In genomic region chr1:102588536-102588935, GRCh38 we compare ENCODE assay signal across 24 cellular contexts.
DNase-seq lines count a peak whose midpoint lies in the region; ATAC-seq, FAIRE-seq and TF ChIP-seq lines count a peak whose summit lies in the region.
"Had no signal": no experiment of that assay in that cellular context is flagged by ENCODE, and none has a peak within 500 bp of the region (broad histone marks: within the 10 kb centered on the region; RNA-seq: fewer than 3 reads in every experiment).

No MANE protein-coding gene starts in this region.

- no peaks in the 10 kb centered on the region for H3K27me3 ChIP-seq in Loucy (ENCODE audit: insufficient read depth, low read length, poor library complexity, severe bottlenecking)
- H3K27me3 ChIP-seq: gastroesophageal sphincter had no signal

- no peak for ATAC-seq in GM19395 (IDR thresholded peaks at IDR 0.05; ENCODE audit: unreplicated experiment)
- no peak for ATAC-seq in GM19455 (IDR thresholded peaks at IDR 0.05; ENCODE audit: unreplicated experiment)
- ATAC-seq: activated CD8-positive, alpha-beta T cell treated with anti-CD3 and anti-CD28 coated beads for 36 hours; gastroesophageal sphincter; naive thymus-derived CD4-positive, alpha-beta T cell; right cardiac atrium had no signal

- no peaks in the 10 kb centered on the region for H3K36me3 ChIP-seq in Loucy (ENCODE audit: insufficient read depth, low read length)
- H3K36me3 ChIP-seq: gastroesophageal sphincter had no signal

- H3K9ac ChIP-seq in Loucy (ENCODE audit: low read depth, low read length, poor library complexity, severe bottlenecking): no peak overlapping the region

- H3K4me1 ChIP-seq in Loucy (ENCODE audit: insufficient read depth, low read length, poor library complexity, severe bottlenecking): peaks cover 13% of the 10 kb centered on the region
- H3K4me1 ChIP-seq: gastroesophageal sphincter had no signal

- H3K4me2 ChIP-seq in Loucy (ENCODE audit: low read depth, low read length, poor library complexity, severe bottlenecking): no peak overlapping the region

- peak; percentile 22 for DNase-seq in NCI-H748 (lab: John Stamatoyannopoulos, UW; ENCODE audit: unreplicated experiment)
- no peak for DNase-seq in NCI-H748 treated with DMSO at 0.1 percent for 48 hours (lab: John Stamatoyannopoulos, UW)
- DNase-seq in epithelial cell of esophagus (ENCODE audit: low read depth): peak; percentile 41
- peak; percentile 11 for DNase-seq in urothelium cell line (ENCODE audit: low spot score)
- DNase-seq in SKM-1 (lab: John Stamatoyannopoulos, UW; ENCODE audit: unreplicated experiment): no peak
- DNase-seq: activated CD8-positive, alpha-beta T cell treated with anti-CD3 and anti-CD28 coated beads for 36 hours; activated naive CD4-positive, alpha-beta T cell treated with Interleukin-2 at 50 U/mL for 16 hours; activated T-cell treated with anti-CD3 and anti-CD28 coated beads, Interleukin-2, amount 50 U/mL, for 24 hours; anterior cingulate cortex; CD4-positive, CD25-positive, alpha-beta regulatory T cell; erythroblast; H7; Karpas-422; naive thymus-derived CD4-positive, alpha-beta T cell; NCI-H1417; NCI-H2171; NK-92 treated with Interleukin-12 subunit alpha and Interleukin-12 subunit beta, amount 100 ng/mL, for 24 hours; right cardiac atrium; T-helper 9 cell had no signal

- no peak overlapping the region for H3K4me3 ChIP-seq in Loucy (ENCODE audit: low read length, poor library complexity, severe bottlenecking)
- H3K4me3 ChIP-seq in epithelial cell of esophagus (ENCODE audit: low read length): no peak overlapping the region
- H3K4me3 ChIP-seq: gastroesophageal sphincter, SK-N-MC had no signal

- H3K9me2 ChIP-seq in Loucy (replicated peaks; ENCODE audit: low read depth, low read length): no peaks in the 10 kb centered on the region

- FAIRE-seq in urothelium cell line (lab: Jason Lieb, UNC): no peak

- no peaks in the 10 kb centered on the region for H3F3A ChIP-seq in Loucy (ENCODE audit: low read depth)

- peak overlapping the region; percentile 82 for H2AFZ ChIP-seq in Loucy (ENCODE audit: low read length)

- H3K79me2 ChIP-seq in Loucy (ENCODE audit: insufficient read depth, low read length): no peaks in the 10 kb centered on the region

- no peaks in the 10 kb centered on the region; the same call in 1 of the 2 replicates for H3K9me3 ChIP-seq in Loucy (ENCODE audit: insufficient read depth, low read depth, low read length)

- no peaks in the 10 kb centered on the region for H4K20me1 ChIP-seq in Loucy (ENCODE audit: insufficient read depth, low read length, poor library complexity, severe bottlenecking)

- TF ChIP-seq CTCF in Loucy (conservative IDR thresholded peaks at IDR 0.05; ENCODE audit: low read length): no peak
- TF ChIP-seq CTCF in epithelial cell of esophagus (IDR thresholded peaks at IDR 0.05; ENCODE audit: insufficient read depth, low read depth, low read length, missing control alignments): no peak

Comparison
In these comparisons a context has a peak if more than half of its experiments do, and no peak if none do; other contexts are left out.
1. DNase-seq: peak in NCI-H748 (single experiment), epithelial cell of esophagus (single experiment) and urothelium cell line (single experiment); none in NCI-H748 treated with DMSO at 0.1 percent for 48 hours (single experiment) and SKM-1 (single experiment).